22 cellular contexts compared by ENCODE assay signal in the genomic region with DNA sequence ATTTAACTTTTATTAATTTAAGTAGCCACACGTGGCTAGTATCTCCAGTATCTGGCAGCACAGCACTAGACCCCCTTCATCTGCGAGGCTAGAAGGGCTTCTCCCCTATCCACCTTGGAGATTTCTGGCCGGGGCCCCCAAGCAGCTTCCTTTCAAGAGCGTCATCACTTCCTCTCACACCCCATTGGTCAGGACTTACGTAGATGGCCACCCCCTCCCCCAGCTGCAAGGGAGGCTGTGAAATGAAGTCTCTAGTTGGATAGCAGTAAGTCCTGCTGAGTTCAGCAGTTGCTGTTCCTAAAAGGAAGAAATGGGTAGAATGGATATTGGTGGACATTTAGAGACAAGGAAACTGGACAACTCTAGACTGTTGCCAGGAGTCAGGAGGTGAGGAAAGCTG. TPM values are rescaled to one million over a fixed set of nuclear protein-coding genes. Genes with fewer than 3 reads are reported as not detected.
DNase-seq lines count a peak whose midpoint lies in the region; TF ChIP-seq lines count a peak whose summit lies in the region.
"Had no signal": no experiment of that assay in that cellular context is flagged by ENCODE, and none has a peak within 500 bp of the region (broad histone marks: within the 10 kb centered on the region; RNA-seq: fewer than 3 reads in every experiment).

No MANE protein-coding gene starts in this region.

- H3K27ac ChIP-seq in Karpas-422 (ENCODE audit: low read length) (no peak overlapping the region), OCI-LY7 (ENCODE audit: low read depth, low read length, poor library complexity, severe bottlenecking) (no peak overlapping the region), stomach (no peak overlapping the region), mammary epithelial cell (ENCODE audit: insufficient read depth, low read depth, low read length) (no peak overlapping the region)
- H3K27ac ChIP-seq: GM23248, SK-N-MC had no signal

- H3K4me3 ChIP-seq in Karpas-422 (ENCODE audit: low read length) (no peak overlapping the region), OCI-LY7 (ENCODE audit: low read depth, low read length, poor library complexity, severe bottlenecking) (no peak overlapping the region), stomach (no peak overlapping the region), mammary epithelial cell (replicated peaks in 1 of 3; ENCODE audit: insufficient read depth in 1 of 3, low read depth in 2 of 3, low read length in 3 of 3) (no peak overlapping the region)
- H3K4me3 ChIP-seq: GM23248, HAP-1, SK-N-MC had no signal

- intact Hi-C loops in OCI-LY7 (cut with micrococcal nuclease; ENCODE audit: unreplicated experiment) (no loop called here), posterior vena cava (cut with DNase I) (no loop called here), stomach (cut with DNase I; ENCODE audit: low total_unique reads) (no loop called here), mammary epithelial cell (cut with micrococcal nuclease) (no loop called here)

- no peaks in the 10 kb centered on the region for H3K79me2 ChIP-seq in Karpas-422 (ENCODE audit: low read length)
- H3K79me2 ChIP-seq in OCI-LY7 (ENCODE audit: insufficient read depth, low read depth, low read length) = no peaks in the 10 kb centered on the region
- no peaks in the 10 kb centered on the region for H3K79me2 ChIP-seq in mammary epithelial cell (ENCODE audit: insufficient read depth, low read length)

- no peaks in the 10 kb centered on the region for H4K20me1 ChIP-seq in Karpas-422 (ENCODE audit: insufficient read depth, low read depth, low read length)
- no peaks in the 10 kb centered on the region for H4K20me1 ChIP-seq in OCI-LY7 (ENCODE audit: insufficient read depth, low read length)
- no peaks in the 10 kb centered on the region for H4K20me1 ChIP-seq in mammary epithelial cell (ENCODE audit: insufficient read depth, low read length)

- dilution Hi-C loops in mammary epithelial cell (cut with HindIII; ENCODE audit: low sequenced_read_pairs) = no loop called here

- H3K9me3 ChIP-seq in Karpas-422 (ENCODE audit: low read length) (no peaks in the 10 kb centered on the region), OCI-LY7 (ENCODE audit: low read length) (no peaks in the 10 kb centered on the region), stomach (no peaks in the 10 kb centered on the region), mammary epithelial cell (replicated peaks; ENCODE audit: insufficient read depth, low read length) (no peaks in the 10 kb centered on the region)
- H3K9me3 ChIP-seq: HAP-1 had no signal

- no peaks in the 10 kb centered on the region for H3K9me2 ChIP-seq in Karpas-422 (replicated peaks; ENCODE audit: insufficient read depth, low read length)
- no peaks in the 10 kb centered on the region for H3K9me2 ChIP-seq in OCI-LY7 (ENCODE audit: insufficient read depth, low read length)

- H3K4me1 ChIP-seq in Karpas-422 (ENCODE audit: low read length) (no peaks in the 10 kb centered on the region; the same call in 1 of the 2 replicates), OCI-LY7 (ENCODE audit: insufficient read depth, low read length, poor library complexity, severe bottlenecking) (no peaks in the 10 kb centered on the region), stomach (peaks cover 0 to 3% (median 0%) of the 10 kb centered on the region in 4 donors), mammary epithelial cell (ENCODE audit: insufficient read depth, low read length) (no peaks in the 10 kb centered on the region)
- H3K4me1 ChIP-seq: HAP-1 had no signal

- DNase-seq in Daoy (ENCODE audit: low read depth) = peak; percentile 18
- peak; percentile 56 for DNase-seq in Karpas-422
- DNase-seq in OCI-LY7 (ENCODE audit: low spot score) = no peak
- peak; percentile 32 for DNase-seq in posterior vena cava (ENCODE audit: low spot score)
- DNase-seq in stomach = no peak
- no peak for DNase-seq in mammary epithelial cell
- DNase-seq in SKM-1 (lab: John Stamatoyannopoulos, UW; ENCODE audit: unreplicated experiment) = no peak
- DNase-seq: DMS153, DND-41, GM23248, HFFc6, Kasumi-1, NCI-H1048, NCI-H1417, NCI-H1694, NCI-H2029 treated with DMSO at 0.1 percent for 48 hours, NCI-H2227 treated with DMSO at 0.1 percent for 48 hours, NCI-H526 treated with DMSO at 0.1 percent for 48 hours, SIG-M5, SW 1271 had no signal

- no peak overlapping the region for H3K4me2 ChIP-seq in Karpas-422 (ENCODE audit: low read depth, low read length, poor library complexity, severe bottlenecking)
- no peak overlapping the region for H3K4me2 ChIP-seq in OCI-LY7 (ENCODE audit: low read length)
- H3K4me2 ChIP-seq in mammary epithelial cell (ENCODE audit: insufficient read depth, low read depth, low read length) = no peak overlapping the region

- TF ChIP-seq POLR2A in stomach (IDR thresholded peaks at IDR 0.05) = no peak

- H3K9ac ChIP-seq in Karpas-422 (ENCODE audit: low read length) = no peak overlapping the region
- H3K9ac ChIP-seq in mammary epithelial cell (ENCODE audit: insufficient read depth, low read length) = no peak overlapping the region
- H3K9ac ChIP-seq: GM23248 had no signal

- TF ChIP-seq CTCF in OCI-LY7 (conservative IDR thresholded peaks at IDR 0.05; ENCODE audit: low read length) (no peak), stomach (IDR thresholded peaks at IDR 0.05) (no peak), mammary epithelial cell (conservative IDR thresholded peaks at IDR 0.05 in 1 of 2, IDR thresholded peaks at IDR 0.05 in 1 of 2; ENCODE audit: extremely low read depth in 1 of 2, insufficient read depth in 1 of 2, low read depth in 1 of 2, low read length in 2 of 2) (no peak)

- CTCF ChIA-PET in OCI-LY7 (lab: Charles Lee; ENCODE audit: unreplicated experiment) = interaction anchor here (0.9 kb wide), 1 partner anchor 8 kb away, joined by 4 read pairs; no protein-coding TSS in a partner anchor
- CTCF ChIA-PET in mammary epithelial cell (lab: Charles Lee; ENCODE audit: low non-redundant PET) = no interaction called here

- POLR2A ChIA-PET in OCI-LY7 (lab: Charles Lee) = interaction anchor here (0.6 kb wide), 1 partner anchor 133 kb away, joined by 3 read pairs; no protein-coding TSS in a partner anchor

- no peaks in the 10 kb centered on the region for H3K36me3 ChIP-seq in Karpas-422 (ENCODE audit: insufficient read depth, low read length)
- H3K36me3 ChIP-seq in OCI-LY7 (ENCODE audit: insufficient read depth, low read length) = no peaks in the 10 kb centered on the region
- no peaks in the 10 kb centered on the region for H3K36me3 ChIP-seq in stomach
- H3K36me3 ChIP-seq in mammary epithelial cell (ENCODE audit: insufficient read depth, low read length) = no peaks in the 10 kb centered on the region
- H3K36me3 ChIP-seq: HAP-1 had no signal

- WGBS in stomach, 5 donors = 83 to 94% (median 91%) methylated on average over 4 to 5 of the region's 5 CpGs
- WGBS in mammary epithelial cell (ENCODE audit: low coverage, missing lambda C conversion rate) = 74% methylated on average over 5 of the region's 5 CpGs

- H3K27me3 ChIP-seq in Karpas-422 (ENCODE audit: low read length) = no peaks in the 10 kb centered on the region
- no peaks in the 10 kb centered on the region for H3K27me3 ChIP-seq in stomach
- H3K27me3 ChIP-seq in mammary epithelial cell (ENCODE audit: insufficient read depth, low read length) = no peaks in the 10 kb centered on the region

- no peak for TF ChIP-seq EP300 in stomach (IDR thresholded peaks at IDR 0.05)

- no TSS peak for BruUV-seq in OCI-LY7 (replicated peaks; lab: Mats Ljungman, UMichigan)
- BruUV-seq in mammary epithelial cell (replicated peaks; lab: Mats Ljungman, UMichigan) = no TSS peak

- H2AFZ ChIP-seq in Karpas-422 (ENCODE audit: low read length) (peak overlapping the region; percentile 56; the same call in 1 of the 2 replicates), OCI-LY7 (ENCODE audit: low read length) (0 out of 2 replicates have a peak overlapping the region, but pooled peaks have one; percentile 11), mammary epithelial cell (ENCODE audit: low read depth, low read length) (no peak overlapping the region)
- H2AFZ ChIP-seq: GM23248 had no signal

- in situ Hi-C loops in mammary epithelial cell (cut with MboI; ENCODE audit: low sequenced_read_pairs in 2 of 2) = no loop called here

RNA-seq across cellular contexts. Expression of a gene that starts 33.8 kb away (rescaled TPM):
- 7.3 and 10.8 TPM in 2 replicates for total RNA-seq in Daoy (2014; rRNA removed; shearing (Covaris generic))
- 14.4 and 75.0 TPM in 2 replicates for total RNA-seq in Karpas-422 (2014; rRNA removed; shearing (Covaris generic); ENCODE audit: low replicate concordance)
- 20.7 and 37.7 TPM in 2 replicates for total RNA-seq in OCI-LY7 (2014; rRNA removed; shearing (Covaris generic))
- total RNA-seq in OCI-LY7 (2022) (37.6 and 47.2 TPM in 2 replicates), posterior vena cava (10 to 100 TPM in 1 of 2 donors, 1 to 10 TPM in 1; 10.0 to 18.1 TPM), stomach (100 to 1,000 TPM in 2 of 5 donors, 10 to 100 TPM in 3; 15.4 to 446 (median 71.4) TPM), mammary epithelial cell (10 to 100 TPM; 20.0 to 26.3 TPM)
- polyA plus RNA-seq in stomach (100 to 1,000 TPM; 119 to 173 (median 137) TPM), mammary epithelial cell (20.5 TPM)
- polyA minus RNA-seq in mammary epithelial cell = 1.0 TPM

RNA-seq across cellular contexts. Expression of a gene that starts 59.0 kb away (rescaled TPM):
- 175 and 177 TPM in 2 replicates for total RNA-seq in Daoy (2014; rRNA removed; shearing (Covaris generic))
- total RNA-seq in Karpas-422 (2014; rRNA removed; shearing (Covaris generic); ENCODE audit: low replicate concordance) = 84.2 and 128 TPM in 2 replicates
- total RNA-seq in OCI-LY7 (2014; rRNA removed; shearing (Covaris generic)) = 77.8 and 81.4 TPM in 2 replicates
- total RNA-seq in OCI-LY7 (2022) = 148 and 182 TPM in 2 replicates
- 100 to 1,000 TPM; 115 to 146 TPM for total RNA-seq in posterior vena cava
- total RNA-seq in stomach = 100 to 1,000 TPM in 3 of 5 donors, 10 to 100 TPM in 2; 44.3 to 149 (median 128) TPM
- 100 to 1,000 TPM; 140 to 202 (median 168) TPM for polyA plus RNA-seq in stomach
- 100 to 1,000 TPM; 230 to 262 TPM for total RNA-seq in mammary epithelial cell
- polyA plus RNA-seq in mammary epithelial cell = 150 TPM
- 119 TPM for polyA minus RNA-seq in mammary epithelial cell

Comparison
In these comparisons a context has a peak if more than half of its experiments do, and no peak if none do; other contexts are left out.
1. DNase-seq: peak in Daoy (single experiment), Karpas-422 (single experiment) and posterior vena cava (single experiment); none in OCI-LY7 (single experiment), stomach (single experiment), mammary epithelial cell (single experiment) and SKM-1 (single experiment).